In genomic region chr15:33153548-33153947, GRCh38 we compare ENCODE assay signal across 11 cellular contexts.
"Had no signal": no experiment of that assay in that cellular context is flagged by ENCODE, and none has a peak within 500 bp of the region (broad histone marks: within the 10 kb centered on the region; RNA-seq: fewer than 3 reads in every experiment).

No MANE protein-coding gene starts in this region.

- H3K9me3 Mint-ChIP-seq: activated T-helper 1 cell treated with anti-CD3 and anti-CD28 coated beads, Interleukin-12 subunit alpha, Interleukin-12 subunit beta, Interleukin-2, Interleukin-4 antibody, amounts not matched to agents 30 ng/mL and 10 ng/mL and 1 ng/mL, durations not matched to agents 14 hours and 24 hours and 36 hours; nephron; stimulated activated naive CD8-positive, alpha-beta T cell treated with anti-CD3 and anti-CD28 coated beads, Interleukin-15, Interleukin-2, amounts not matched to agents 100 ng/mL and 50 ng/mL, for 24 hours; T-cell had no signal

- H3K27ac Mint-ChIP-seq: activated CD8-positive, alpha-beta T cell treated with anti-CD3 and anti-CD28 coated beads, Interleukin-2, amount 10 ng/mL, durations not matched to agents 7 days and 5 days; activated T-helper 1 cell treated with anti-CD3 and anti-CD28 coated beads, Interleukin-12 subunit alpha, Interleukin-12 subunit beta, Interleukin-2, Interleukin-4 antibody, amounts not matched to agents 30 ng/mL and 10 ng/mL and 1 ng/mL, durations not matched to agents 14 hours and 24 hours and 36 hours; stimulated activated naive CD8-positive, alpha-beta T cell treated with anti-CD3 and anti-CD28 coated beads, Interleukin-15, Interleukin-2, amounts not matched to agents 100 ng/mL and 50 ng/mL, for 24 hours; T-cell had no signal

- H3K27ac ChIP-seq: VCaP had no signal

- DNase-seq: activated CD8-positive, alpha-beta T cell treated with anti-CD3 and anti-CD28 coated beads, Interleukin-2, amount 10 ng/mL, durations not matched to agents 7 days and 5 days; activated naive CD4-positive, alpha-beta T cell; central memory CD4-positive, alpha-beta T cell; mesendoderm; stimulated activated CD4-positive, alpha-beta T cell treated with anti-CD3 and anti-CD28 coated beads, Interleukin-15, amount 100 ng/mL, for 24 hours; stimulated activated CD4-positive, alpha-beta T cell treated with anti-CD3 and anti-CD28 coated beads, Interleukin-4, amount 100 ng/mL, for 24 hours; T-cell had no signal

- H3K36me3 Mint-ChIP-seq: T-cell had no signal

- ATAC-seq: activated CD8-positive, alpha-beta T cell treated with anti-CD3 and anti-CD28 coated beads, Interleukin-2, amount 10 ng/mL, durations not matched to agents 7 days and 5 days; T-cell had no signal

- H3K4me3 Mint-ChIP-seq: activated CD8-positive, alpha-beta T cell treated with anti-CD3 and anti-CD28 coated beads, Interleukin-2, amount 10 ng/mL, durations not matched to agents 7 days and 5 days; activated T-helper 1 cell treated with anti-CD3 and anti-CD28 coated beads, Interleukin-12 subunit alpha, Interleukin-12 subunit beta, Interleukin-2, Interleukin-4 antibody, amounts not matched to agents 30 ng/mL and 10 ng/mL and 1 ng/mL, durations not matched to agents 14 hours and 24 hours and 36 hours; stimulated activated naive CD8-positive, alpha-beta T cell treated with anti-CD3 and anti-CD28 coated beads, Interleukin-15, Interleukin-2, amounts not matched to agents 100 ng/mL and 50 ng/mL, for 24 hours; T-cell had no signal
